In the genomic region with DNA sequence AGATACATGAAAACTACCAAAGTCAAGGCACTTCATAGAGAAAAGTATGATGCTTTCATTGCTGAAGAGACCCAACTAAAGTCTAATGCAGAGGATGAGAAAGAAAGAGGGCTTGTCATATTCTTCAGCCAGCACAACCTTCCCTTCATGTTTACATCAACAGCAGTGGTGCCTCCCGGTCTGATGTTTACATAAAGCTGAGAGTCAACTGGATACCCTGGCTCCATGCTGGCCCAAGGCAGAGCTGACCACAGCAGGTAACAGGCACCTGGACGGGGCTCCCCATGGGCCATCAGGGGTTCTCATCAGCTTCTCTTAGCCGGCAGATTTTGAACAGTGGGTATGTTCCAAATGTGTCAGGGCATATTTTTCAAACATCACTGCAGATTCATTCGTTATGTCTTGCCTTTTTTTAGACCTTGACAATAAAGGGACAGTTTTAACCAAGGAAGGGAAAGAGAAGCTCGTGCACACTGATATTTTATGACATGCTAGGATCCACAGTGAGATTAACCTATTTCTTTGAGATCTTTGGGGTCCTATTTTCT, we compare ENCODE assay signal across 18 cellular contexts.
DNase-seq lines count a peak whose midpoint lies in the region; TF ChIP-seq lines count a peak whose summit lies in the region.
"Had no signal": no experiment of that assay in that cellular context is flagged by ENCODE, and none has a peak within 500 bp of the region (broad histone marks: within the 10 kb centered on the region; RNA-seq: fewer than 3 reads in every experiment).

No MANE protein-coding gene starts in this region.

- in situ Hi-C loops in G401 (cut with HindIII; ENCODE audit: low sequenced_read_pairs): no loop called here

- H2AFZ ChIP-seq in OCI-LY3 (ENCODE audit: low read depth, low read length): peak overlapping the region; percentile 0; the same call in 1 of the 2 replicates

- H3K4me1 ChIP-seq in OCI-LY3 (ENCODE audit: low read length): no peaks in the 10 kb centered on the region

- H3K9me3 ChIP-seq in OCI-LY3 (ENCODE audit: insufficient read depth, low read length): no peaks in the 10 kb centered on the region
- H3K9me3 ChIP-seq: A549 had no signal

- H3K36me3 ChIP-seq in OCI-LY3 (replicated peaks; ENCODE audit: low read depth, low read length): no peaks in the 10 kb centered on the region

- DNase-seq in COR-L47 (lab: John Stamatoyannopoulos, UW) (peak; percentile 63), G401 (ENCODE audit: low spot score) (peak; percentile 81), iPS-NIHi7 (ENCODE audit: extremely low spot score) (peak; percentile 19), HuH-7 (ENCODE audit: low spot score) (no peak), HuH-7.5 (ENCODE audit: low spot score) (no peak), NCI-H1930 (lab: John Stamatoyannopoulos, UW) (no peak)
- DNase-seq: DND-41, GOT3, Karpas-422, NCI-H2029, NCI-H2171, NCI-H526 treated with DMSO at 0.1 percent for 48 hours, SHP77 treated with DMSO at 0.1 percent for 48 hours, SW 1271 had no signal

- no peak overlapping the region for H3K4me3 ChIP-seq in OCI-LY3 (ENCODE audit: low read length)
- H3K4me3 ChIP-seq: A549, SK-N-MC had no signal

- no peak overlapping the region for H3K9ac ChIP-seq in OCI-LY3 (ENCODE audit: low read length)

- no peak overlapping the region for H3K27ac ChIP-seq in OCI-LY3 (ENCODE audit: low read length)
- H3K27ac ChIP-seq: A549, RWPE1, SK-N-MC had no signal

- H3K79me2 ChIP-seq in OCI-LY3 (ENCODE audit: low read length): no peaks in the 10 kb centered on the region

- TF ChIP-seq CTCF in OCI-LY3 (IDR thresholded peaks at IDR 0.05; ENCODE audit: low read depth, low read length): no peak

- no peak overlapping the region for H3K4me2 ChIP-seq in OCI-LY3 (ENCODE audit: low read length)
- H3K4me2 ChIP-seq: A549 had no signal

- no peaks in the 10 kb centered on the region for H3K27me3 ChIP-seq in OCI-LY3 (ENCODE audit: low read depth, low read length)

- no peaks in the 10 kb centered on the region for H4K20me1 ChIP-seq in OCI-LY3 (ENCODE audit: insufficient read depth, low read length)

Comparison
In these comparisons a context has a peak if more than half of its experiments do, and no peak if none do; other contexts are left out.
1. DNase-seq: peak in COR-L47 (single experiment), G401 (single experiment) and iPS-NIHi7 (single experiment); none in HuH-7 (single experiment), HuH-7.5 (single experiment) and NCI-H1930 (0 of 2).